In genomic region chr19:46346821-46347571, GRCh38 we compare ENCODE assay signal across 8 cellular contexts. TPM values are rescaled to one million over a fixed set of nuclear protein-coding genes. Genes with fewer than 3 reads are reported as not detected.
DNase-seq lines count a peak whose midpoint lies in the region; ATAC-seq and TF ChIP-seq lines count a peak whose summit lies in the region.

Gene PPP5C (plus strand): TSS chr19:46347087. CDS start chr19:46347097, 10 bp downstream.

- peak within 1 kb of the TSS; percentile 95 for H3K27ac ChIP-seq in IMR-90 (ENCODE audit: insufficient read depth, low read length)

- ATAC-seq in GM21390 (IDR thresholded peaks at IDR 0.05; ENCODE audit: unreplicated experiment) (peak; percentile 50), IMR-90 (ENCODE audit: low read depth) (peak; percentile 92)

- peak within 1 kb of the TSS; percentile 99 for H2AK9ac ChIP-seq in IMR-90 (replicated peaks; ENCODE audit: low read depth, low read length, poor library complexity)

- no TSS peak for BruUV-seq in IMR-90 (replicated peaks; lab: Mats Ljungman, UMichigan)

- peak within 1 kb of the TSS; percentile 90 for H3K4me3 ChIP-seq in IMR-90 (ENCODE audit: insufficient read depth, low read depth, low read length)
- H3K4me3 ChIP-seq in epithelial cell of esophagus (ENCODE audit: low read length), result peak within 1 kb of the TSS; percentile 61
- peak within 1 kb of the TSS; percentile 93 for H3K4me3 ChIP-seq in mononuclear cell (ENCODE audit: low read length)

- peak within 1 kb of the TSS; percentile 93 for H3K9ac ChIP-seq in IMR-90 (ENCODE audit: low read depth, low read length)

- peaks cover under 1% of the 10 kb centered on the region; the same call in 1 of the 2 replicates for H3K36me3 ChIP-seq in IMR-90 (ENCODE audit: control insufficient read depth, insufficient read depth, low read length)

- DNase-seq in Caki2 (ENCODE audit: low read depth) (peak; percentile 92), IMR-90 (peak; percentile 90), OCI-M1 (lab: John Stamatoyannopoulos, UW) (peak; percentile 98), activated T-cell treated with anti-CD3 and anti-CD28 coated beads for 24 hours (ENCODE audit: low read depth) (peak; percentile 87), epithelial cell of esophagus (ENCODE audit: low read depth) (peak; percentile 90)
- DNase-seq in stimulated activated CD8-positive, alpha-beta memory T cell treated with anti-CD3 and anti-CD28 coated beads, Interleukin-4, amount 100 ng/mL, for 1 hour (ENCODE audit: low read depth in 2 of 2, low spot score in 1 of 2), result peak; percentile 57 to 69

- peak within 1 kb of the TSS; percentile 85 for H3K4me2 ChIP-seq in IMR-90 (ENCODE audit: low read depth, low read length)

- H3K9me1 ChIP-seq in IMR-90 (ENCODE audit: insufficient read depth, low read length), result peaks cover 17% of the 10 kb centered on the region

- WGBS in IMR-90 (ENCODE audit: extremely low coverage in 2 of 2, insufficient read length in 1 of 2), 2 experiments, result 1% methylated on average over 18 of the region's 62 CpGs; no CpG with 5 or more reads in 1 of the 2 experiments

- CTCF ChIA-PET in IMR-90 (lab: Yijun Ruan, JAX), result interaction anchor here (0.6 to 1.6 kb wide), 4 partner anchors 11 to 101 kb away, joined by 3 to 5 read pairs (median 3); no protein-coding TSS in a partner anchor

- H2AK5ac ChIP-seq in IMR-90 (ENCODE audit: low read depth, low read length), result peak within 1 kb of the TSS; percentile 84

- H3K4me1 ChIP-seq in IMR-90 (ENCODE audit: control insufficient read depth, insufficient read depth, low read length), result peaks cover 15% of the 10 kb centered on the region
- H3K4me1 ChIP-seq in mononuclear cell (ENCODE audit: insufficient read depth, low read length), result peaks cover 51% of the 10 kb centered on the region

- peak; percentile 48 for TF ChIP-seq RAD21 in IMR-90 (IDR thresholded peaks at IDR 0.05; ENCODE audit: low read length)

- peak within 1 kb of the TSS; percentile 100 for H2AFZ ChIP-seq in IMR-90 (replicated peaks; ENCODE audit: low read length, poor library complexity)

- H3K14ac ChIP-seq in IMR-90 (replicated peaks; ENCODE audit: low read depth, low read length), result peak within 1 kb of the TSS; percentile 99

- H4K5ac ChIP-seq in IMR-90 (ENCODE audit: low read depth, low read length), result peak within 1 kb of the TSS; percentile 77

- H2BK15ac ChIP-seq in IMR-90 (ENCODE audit: low read depth, low read length), result peak within 1 kb of the TSS; percentile 49; the same call in 1 of the 3 replicates

- POLR2A ChIA-PET in IMR-90 (lab: Charles Lee; ENCODE audit: unreplicated experiment), result interaction anchor here (0.7 kb wide), 1 partner anchor 616 kb away, joined by 5 read pairs; no protein-coding TSS in a partner anchor

- H3K27me3 ChIP-seq in IMR-90 (ENCODE audit: control insufficient read depth, insufficient read depth, low read length) (peaks cover 4% of the 10 kb centered on the region; the same call in 1 of the 2 replicates), mononuclear cell (ENCODE audit: insufficient read depth, low read length) (no peaks in the 10 kb centered on the region)

- peak; percentile 99 for TF ChIP-seq CTCF in IMR-90 (conservative IDR thresholded peaks at IDR 0.05; ENCODE audit: low read depth, low read length)
- TF ChIP-seq CTCF in epithelial cell of esophagus (IDR thresholded peaks at IDR 0.05; ENCODE audit: insufficient read depth, low read depth, low read length, missing control alignments), result peak; percentile 85

- peak within 1 kb of the TSS; percentile 96 for H3K23ac ChIP-seq in IMR-90 (ENCODE audit: low read depth, low read length)

- H3K56ac ChIP-seq in IMR-90 (ENCODE audit: extremely low read depth, insufficient read depth, low read length), result peak within 1 kb of the TSS; percentile 77

- no peak for TF ChIP-seq POLR2A in IMR-90 (IDR thresholded peaks at IDR 0.05; ENCODE audit: low read depth, low read length)

- H2BK20ac ChIP-seq in IMR-90 (ENCODE audit: low read depth, low read length), result no peak within 1 kb of the TSS

- H3K4ac ChIP-seq in IMR-90 (ENCODE audit: low read depth, low read length), result peak within 1 kb of the TSS; percentile 92

- H4K91ac ChIP-seq in IMR-90 (ENCODE audit: insufficient read depth, low read depth, low read length), result peak within 1 kb of the TSS; percentile 90

- H3K9me3 ChIP-seq in IMR-90 (ENCODE audit: control insufficient read depth, insufficient read depth, low read length) (no peaks in the 10 kb centered on the region), mononuclear cell (ENCODE audit: low read depth, low read length) (no peaks in the 10 kb centered on the region)

- dilution Hi-C loops in IMR-90 (cut with HindIII; ENCODE audit: low sequenced_read_pairs, unreplicated experiment), result no loop called here

- H3K79me1 ChIP-seq in IMR-90 (ENCODE audit: low read depth in 1 of 2, low read length in 2 of 2), result peaks cover 27 to 50% of the 10 kb centered on the region in 2 experiments; a peak in 3 of 4 replicates

- H2BK120ac ChIP-seq in IMR-90 (ENCODE audit: low read depth, low read length), result peak within 1 kb of the TSS; percentile 78

- H3K18ac ChIP-seq in IMR-90 (ENCODE audit: low read depth, low read length), result peak within 1 kb of the TSS; percentile 62; the same call in 1 of the 2 replicates

- H2BK5ac ChIP-seq in IMR-90 (ENCODE audit: low read depth, low read length, poor library complexity, severe bottlenecking), result peak within 1 kb of the TSS; percentile 88

- intact Hi-C loops in IMR-90 (cut with micrococcal nuclease), result loop anchor here (2.0 to 5.0 kb wide), 2 partner anchors 48 to 65 kb away; no protein-coding TSS in a partner anchor

- in situ Hi-C loops in Caki2 (cut with HindIII; ENCODE audit: low pct_unique_long_range_greater_than_20kb, low sequenced_read_pairs), result no loop called here
- in situ Hi-C loops in IMR-90 (cut with MboI; ENCODE audit: low sequenced_read_pairs), result no loop called here

- H4K20me1 ChIP-seq in IMR-90 (ENCODE audit: insufficient read depth, low read length), result peaks cover 19% of the 10 kb centered on the region

- peak within 1 kb of the TSS; percentile 90 to 98 for H4K8ac ChIP-seq in IMR-90 (ENCODE audit: low read depth in 2 of 2, low read length in 2 of 2)

TF ChIP-seq in IMR-90, 13 proteins besides CTCF, POLR2A, EP300 and RAD21:
- TF ChIP-seq MAZ (IDR thresholded peaks at IDR 0.05; ENCODE audit: borderline replicate concordance, low read depth, low read length) (peak; percentile 82), CEBPB (IDR thresholded peaks at IDR 0.05; ENCODE audit: low read depth, low read length) (no peak), CHD1 (IDR thresholded peaks at IDR 0.05; ENCODE audit: low read depth, low read length) (no peak), BHLHE40 (IDR thresholded peaks at IDR 0.05; ENCODE audit: low read depth, low read length) (peak; percentile 46; the same call in 1 of the 2 replicates), ELK1 (IDR thresholded peaks at IDR 0.05; ENCODE audit: borderline replicate concordance, low read depth, low read length) (no peak), MAFK (IDR thresholded peaks at IDR 0.05; ENCODE audit: low read depth, low read length) (no peak), FOS (IDR thresholded peaks at IDR 0.05; ENCODE audit: low read depth, low read length) (no peak), SMC3 (IDR thresholded peaks at IDR 0.05; ENCODE audit: low read depth, low read length) (peak; percentile 26), MXI1 (IDR thresholded peaks at IDR 0.05; ENCODE audit: borderline replicate concordance, low read depth, low read length) (peak; percentile 13; the same call in 1 of the 2 replicates), USF2 (IDR thresholded peaks at IDR 0.05; ENCODE audit: low read depth, low read length) (no peak)

RNA-seq across cellular contexts. Expression of gene PPP5C, which starts in this region (rescaled TPM):
- 99.2 and 143 TPM in 2 replicates for total RNA-seq in Caki2 (2014; rRNA removed; shearing (Covaris generic); ENCODE audit: low replicate concordance)
- total RNA-seq in IMR-90 (2012; rRNA removed), result 68.9 and 80.5 TPM in 2 replicates
- polyA plus RNA-seq in IMR-90 (2012; rRNA removed), result 128 and 133 TPM in 2 replicates
- 103 and 109 TPM in 2 replicates for polyA plus RNA-seq in IMR-90 (2012; cell fraction: cytosol; rRNA removed)
- polyA plus RNA-seq in IMR-90 (2012; cell fraction: nucleus; rRNA removed; ENCODE audit: low replicate concordance), result 214 and 279 TPM in 2 replicates
- 11.6 TPM for total RNA-seq in mononuclear cell

Comparison
In these comparisons a context has a peak if more than half of its experiments do, and no peak if none do; other contexts are left out.
1. Peak in every context shown above with its lines: DNase-seq, ATAC-seq, H3K4me3 ChIP-seq and H3K27ac ChIP-seq.